In genomic region chr1:150813028-150813707, GRCh38 we compare ENCODE assay signal across 8 cellular contexts. TPM values are rescaled to one million over a fixed set of nuclear protein-coding genes. Genes with fewer than 3 reads are reported as not detected.
DNase-seq lines count a peak whose midpoint lies in the region; ATAC-seq, FAIRE-seq and TF ChIP-seq lines count a peak whose summit lies in the region.

No MANE protein-coding gene starts in this region.

- peaks cover 54% of the 10 kb centered on the region for H3K36me3 ChIP-seq in GM23248 (ENCODE audit: low read depth)
- peaks cover 58% of the 10 kb centered on the region for H3K36me3 ChIP-seq in K562 (ENCODE audit: control insufficient read depth, insufficient read depth, low read length)
- peaks cover 28 to 57% of the 10 kb centered on the region in 2 donors for H3K36me3 ChIP-seq in kidney (ENCODE audit: control insufficient read depth in 1 of 2, insufficient read depth in 2 of 2, low read length in 2 of 2)
- peaks cover 79% of the 10 kb centered on the region for H3K36me3 ChIP-seq in suprapubic skin
- H3K36me3 ChIP-seq in effector memory CD4-positive, alpha-beta T cell (ENCODE audit: control insufficient read depth, insufficient read depth, low read length), result peaks cover 55% of the 10 kb centered on the region

- in situ Hi-C loops in GM23248 (cut with MboI), result loop anchor here (10.0 kb wide), 1 partner anchor 248 kb away; no protein-coding TSS in a partner anchor
- in situ Hi-C loops in K562 (cut with MboI), result no loop called here

- POLR2A ChIA-PET in K562 (lab: Yijun Ruan, JAX), result interaction anchor here (0.6 to 2.0 kb wide), 7 partner anchors 9 to 252 kb away, joined by 3 to 10 read pairs (median 4); partner anchors contain the start of genes GOLPH3L and MCL1

- DNase-seq in GM23248, result peak; percentile 85
- peak; percentile 79 to 95 for DNase-seq in NCI-H526 (lab: John Stamatoyannopoulos, UW)
- DNase-seq in K562 (ENCODE audit: extremely low read depth in 1 of 4, low spot score in 3 of 4), result peak; percentile 37 to 78 (median 57)
- no peak for DNase-seq in kidney
- DNase-seq in suprapubic skin (ENCODE audit: low spot score in 2 of 2), result peak; percentile 77 to 83
- no peak for DNase-seq in central memory CD4-positive, alpha-beta T cell
- no peak for DNase-seq in effector memory CD4-positive, alpha-beta T cell

- no peak overlapping the region for H2AFZ ChIP-seq in GM23248
- no peak overlapping the region for H2AFZ ChIP-seq in K562 (ENCODE audit: low read depth, low read length)

- H3K4me3 ChIP-seq in GM23248 (no peak overlapping the region), K562 (no peak overlapping the region), kidney (ENCODE audit: low read length in 2 of 2) (no peak overlapping the region), suprapubic skin (no peak overlapping the region)
- no peak overlapping the region for H3K4me3 ChIP-seq in effector memory CD4-positive, alpha-beta T cell (ENCODE audit: insufficient read depth, low read depth, low read length, poor library complexity, severe bottlenecking)

- H3K27me3 ChIP-seq in GM23248 (replicated peaks; ENCODE audit: insufficient read depth), result no peaks in the 10 kb centered on the region
- no peaks in the 10 kb centered on the region for H3K27me3 ChIP-seq in K562 (ENCODE audit: control insufficient read depth in 2 of 2, insufficient read depth in 2 of 2, low read length in 2 of 2)
- H3K27me3 ChIP-seq in suprapubic skin, result no peaks in the 10 kb centered on the region
- no peaks in the 10 kb centered on the region for H3K27me3 ChIP-seq in effector memory CD4-positive, alpha-beta T cell (replicated peaks; ENCODE audit: control insufficient read depth, insufficient read depth, low read length, poor library complexity, severe bottlenecking)

- peak; percentile 93 for FAIRE-seq in K562 (lab: Jason Lieb, UNC)
- FAIRE-seq in kidney (lab: Jason Lieb, UNC), result no peak

- H4K20me1 ChIP-seq in GM23248 (ENCODE audit: insufficient read depth) (no peaks in the 10 kb centered on the region), K562 (replicated peaks; ENCODE audit: control insufficient read depth, insufficient read depth, low read length) (no peaks in the 10 kb centered on the region)

- no peak overlapping the region for H3K9ac ChIP-seq in GM23248
- H3K9ac ChIP-seq in K562 (ENCODE audit: insufficient read depth in 1 of 2, low read depth in 2 of 2, low read length in 2 of 2), result no peak overlapping the region
- H3K9ac ChIP-seq in kidney (ENCODE audit: low read length in 2 of 2), result no peak overlapping the region

- TF ChIP-seq EP300 in K562 (IDR thresholded peaks at IDR 0.05; ENCODE audit: low read length), result no peak
- TF ChIP-seq EP300 in suprapubic skin (IDR thresholded peaks at IDR 0.05), result no peak

- intact Hi-C loops in K562 (cut with micrococcal nuclease), result loop anchor here (1.0 to 10.0 kb wide), 5 partner anchors 196 to 558 kb away; partner anchors contain the start of genes CA14 and MCL1
- intact Hi-C loops in kidney (cut with DNase I), result no loop called here

- TF ChIP-seq RAD21 in K562 (CRISPR knock-in tag; conservative IDR thresholded peaks at IDR 0.05 in 1 of 2, IDR thresholded peaks at IDR 0.05 in 1 of 2), result peak; percentile 85 to 95

- ATAC-seq in K562, result peak; percentile 98

- H3K27ac ChIP-seq in C4-2B, result no peak overlapping the region
- no peak overlapping the region for H3K27ac ChIP-seq in GM23248
- H3K27ac ChIP-seq in K562 (ENCODE audit: extremely low read depth, low read depth, low read length), result no peak overlapping the region
- no peak overlapping the region for H3K27ac ChIP-seq in kidney (ENCODE audit: low read depth in 2 of 2, low read length in 2 of 2)
- no peak overlapping the region for H3K27ac ChIP-seq in suprapubic skin
- H3K27ac ChIP-seq in effector memory CD4-positive, alpha-beta T cell (ENCODE audit: insufficient read depth, low read length, poor library complexity, severe bottlenecking), result no peak overlapping the region

- TF ChIP-seq POLR2A in K562 (conservative IDR thresholded peaks at IDR 0.05) (no peak), suprapubic skin (IDR thresholded peaks at IDR 0.05) (no peak)

- H3K4me2 ChIP-seq in GM23248 (ENCODE audit: unreplicated experiment) (no peak overlapping the region), K562 (ENCODE audit: insufficient read depth, low read length) (no peak overlapping the region)

- no peaks in the 10 kb centered on the region for H3K9me3 ChIP-seq in GM23248 (ENCODE audit: low read depth)
- no peaks in the 10 kb centered on the region for H3K9me3 ChIP-seq in K562 (replicated peaks; ENCODE audit: control insufficient read depth, insufficient read depth, low read depth, low read length)
- H3K9me3 ChIP-seq in kidney (ENCODE audit: control insufficient read depth in 1 of 2, low read length in 2 of 2), result no peaks in the 10 kb centered on the region
- H3K9me3 ChIP-seq in suprapubic skin, result no peaks in the 10 kb centered on the region
- no peaks in the 10 kb centered on the region for H3K9me3 ChIP-seq in effector memory CD4-positive, alpha-beta T cell (ENCODE audit: control insufficient read depth, low read length)

- H3F3A ChIP-seq in GM23248 (ENCODE audit: insufficient read depth), result peaks cover 34% of the 10 kb centered on the region

- H3K9me1 ChIP-seq in K562 (ENCODE audit: control insufficient read depth, insufficient read depth, low read length), result no peaks in the 10 kb centered on the region

- TF ChIP-seq CTCF in C4-2B (conservative IDR thresholded peaks at IDR 0.05) (peak; percentile 95), K562 (IDR thresholded peaks at IDR 0.05 in 2 of 3, conservative IDR thresholded peaks at IDR 0.05 in 1 of 3; ENCODE audit: insufficient read depth in 2 of 3, low read depth in 1 of 3, low read length in 3 of 3) (peak; percentile 86 to 92 (median 90)), kidney (IDR thresholded peaks at IDR 0.05; ENCODE audit: borderline replicate concordance, extremely low read depth, insufficient read depth) (peak; percentile 28), suprapubic skin (IDR thresholded peaks at IDR 0.05) (peak; percentile 19 to 69)

- H3K9me2 ChIP-seq in GM23248 (ENCODE audit: insufficient read depth), result no peaks in the 10 kb centered on the region

- 42 to 45% methylated on average over 5 of the region's 5 CpGs for whole genome bisulfite sequencing in GM23248 (ENCODE audit: low coverage in 1 of 2, low lambda C conversion rate in 2 of 2, missing lambda C conversion rate in 2 of 2), 2 experiments
- 35% methylated on average over 4 of the region's 5 CpGs for WGBS in K562 (ENCODE audit: insufficient coverage, low coverage, missing lambda C conversion rate)
- 43% methylated on average over 5 of the region's 5 CpGs for WGBS in suprapubic skin

- 0 out of 2 replicates have a peak, but pooled peaks cover 7% of the 10 kb centered on the region for H3K79me2 ChIP-seq in GM23248 (ENCODE audit: insufficient read depth)
- H3K79me2 ChIP-seq in K562 (ENCODE audit: control insufficient read depth, insufficient read depth, low read length), result no peaks in the 10 kb centered on the region

- no TSS peak for BruUV-seq in K562 (replicated peaks; lab: Mats Ljungman, UMichigan)

- CTCF ChIA-PET in K562 (lab: Yijun Ruan, JAX; ENCODE audit: low intra/inter-chr PET ratio), result interaction anchor here (0.6 to 2.3 kb wide), 5 partner anchors 192 to 349 kb away, joined by 3 to 13 read pairs (median 3); no protein-coding TSS in a partner anchor

- H3K4me1 ChIP-seq in GM23248 (ENCODE audit: insufficient read depth), result peaks cover 25% of the 10 kb centered on the region
- H3K4me1 ChIP-seq in K562 (replicated peaks in 1 of 2; ENCODE audit: control insufficient read depth in 2 of 2, insufficient read depth in 2 of 2, low read length in 2 of 2), result peaks cover 0 to 8% of the 10 kb centered on the region in 2 experiments; a peak in 1 of 5 replicates
- no peaks in the 10 kb centered on the region for H3K4me1 ChIP-seq in kidney (ENCODE audit: control insufficient read depth in 1 of 2, insufficient read depth in 1 of 2, low read depth in 1 of 2, low read length in 2 of 2)
- H3K4me1 ChIP-seq in suprapubic skin, result peaks cover 4% of the 10 kb centered on the region
- H3K4me1 ChIP-seq in effector memory CD4-positive, alpha-beta T cell (ENCODE audit: control insufficient read depth, insufficient read depth, low read length, poor library complexity, severe bottlenecking), result no peaks in the 10 kb centered on the region

RNA-seq across cellular contexts. Expression of gene CTSK, which starts 5.1 kb away (rescaled TPM):
- total RNA-seq in GM23248 (2014; rRNA removed; shearing (Covaris generic)), result 90.9 and 101 TPM in 2 replicates
- polyA plus RNA-seq in GM23248 (2016; fragmentation: Nextera tagmentation; extraction: Ambion mirVana), result 81.4 and 92.1 TPM in 2 replicates
- 4.0 and 6.1 TPM in 2 replicates for total RNA-seq in K562 (2011; cell fraction: chromatin; rRNA removed; ENCODE audit: low replicate concordance)
- 2.0 and 2.1 TPM in 2 replicates for total RNA-seq in K562 (2011; cell fraction: nucleolus; rRNA removed)
- total RNA-seq in K562 (2011; cell fraction: nucleoplasm; rRNA removed), result 3.4 and 4.0 TPM in 2 replicates
- total RNA-seq in K562 (2014; rRNA removed), result 0.53 and 1.2 TPM in 2 replicates
- 0.80 and 0.91 TPM in 2 replicates for total RNA-seq in K562 (2014; rRNA removed; fragmentation: Illumina TruSeq; extraction: Trizol)
- total RNA-seq in K562 (2015; rRNA removed; fragmentation: Illumina TruSeq; extraction: Trizol), result 1.1 and 1.3 TPM in 2 replicates
- 1.0 and 1.5 TPM in 2 replicates for total RNA-seq in K562 (2021)
- polyA plus RNA-seq in K562 (2011; rRNA removed), result 2.5 and 3.9 TPM in 2 replicates
- polyA plus RNA-seq in K562 (2011; cell fraction: cytosol; rRNA removed), result 0.70 and 2.2 TPM in 2 replicates
- polyA plus RNA-seq in K562 (2011; cell fraction: nucleus; rRNA removed), result 9.9 and 15.1 TPM in 2 replicates
- polyA plus RNA-seq in K562 (2012), result 1.1 and 2.8 TPM in 2 replicates
- 1.2 and 1.3 TPM in 2 replicates for polyA plus RNA-seq in K562 (2014; fragmentation: Illumina TruSeq; extraction: Trizol)
- polyA plus RNA-seq in K562 (2014; fragmentation: Nextera tagmentation; extraction: Ambion mirVana), result 1 to 10 TPM in 1 of 2 experiments, under 1 TPM in 1; 0.84 to 1.3 TPM
- 1.0 and 1.6 TPM in 2 replicates for polyA plus RNA-seq in K562 (2014; rRNA removed)
- polyA minus RNA-seq in K562 (2011; rRNA and poly(A)+ RNA removed), result 0.96 and 1.1 TPM in 2 replicates
- polyA minus RNA-seq in K562 (2011; cell fraction: cytosol; rRNA and poly(A)+ RNA removed), result not detected in 2 replicates
- polyA minus RNA-seq in K562 (2011; cell fraction: nucleus; rRNA and poly(A)+ RNA removed), result 0.81 and 1.6 TPM in 2 replicates
- total RNA-seq in kidney, result 16.8 TPM
- polyA plus RNA-seq in kidney (ENCODE audit: insufficient read depth, low read depth, low replicate concordance), result 11.6 TPM
- total RNA-seq in suprapubic skin, result 10 to 100 TPM; 46.3 to 98.0 (median 64.2) TPM

RNA-seq across cellular contexts. Expression of gene CTSS, which starts 47.6 kb away (rescaled TPM):
- total RNA-seq in GM23248 (2014; rRNA removed; shearing (Covaris generic)), result 0.38 and 2.5 TPM in 2 replicates
- polyA plus RNA-seq in GM23248 (2016; fragmentation: Nextera tagmentation; extraction: Ambion mirVana), result 0.23 and 1.0 TPM in 2 replicates
- 5.0 and 8.1 TPM in 2 replicates for total RNA-seq in K562 (2011; cell fraction: chromatin; rRNA removed; ENCODE audit: low replicate concordance)
- total RNA-seq in K562 (2011; cell fraction: nucleolus; rRNA removed), result 5.3 and 6.3 TPM in 2 replicates
- 3.4 and 10.4 TPM in 2 replicates for total RNA-seq in K562 (2011; cell fraction: nucleoplasm; rRNA removed)
- 9.1 TPM in 2 replicates for total RNA-seq in K562 (2014; rRNA removed)
- total RNA-seq in K562 (2014; rRNA removed; fragmentation: Illumina TruSeq; extraction: Trizol), result 16.8 and 17.7 TPM in 2 replicates
- 24.9 and 25.8 TPM in 2 replicates for total RNA-seq in K562 (2015; rRNA removed; fragmentation: Illumina TruSeq; extraction: Trizol)
- 10.2 and 10.3 TPM in 2 replicates for total RNA-seq in K562 (2021)
- polyA plus RNA-seq in K562 (2011; rRNA removed), result 12.5 and 31.4 TPM in 2 replicates
- polyA plus RNA-seq in K562 (2011; cell fraction: cytosol; rRNA removed), result 1.5 and 17.3 TPM in 2 replicates
- 0.84 and 4.7 TPM in 2 replicates for polyA plus RNA-seq in K562 (2011; cell fraction: nucleus; rRNA removed)
- 13.6 and 43.2 TPM in 2 replicates for polyA plus RNA-seq in K562 (2012)
- 9.0 and 11.2 TPM in 2 replicates for polyA plus RNA-seq in K562 (2014; fragmentation: Illumina TruSeq; extraction: Trizol)
- polyA plus RNA-seq in K562 (2014; fragmentation: Nextera tagmentation; extraction: Ambion mirVana), result 10 to 100 TPM in 1 of 2 experiments, 1 to 10 TPM in 1; 8.6 to 11.6 TPM
- 10.3 and 13.3 TPM in 2 replicates for polyA plus RNA-seq in K562 (2014; rRNA removed)
- polyA minus RNA-seq in K562 (2011; rRNA and poly(A)+ RNA removed), result 13.4 and 52.0 TPM in 2 replicates
- 5.1 and 12.9 TPM in 2 replicates for polyA minus RNA-seq in K562 (2011; cell fraction: cytosol; rRNA and poly(A)+ RNA removed)
- 0.54 and 5.8 TPM in 2 replicates for polyA minus RNA-seq in K562 (2011; cell fraction: nucleus; rRNA and poly(A)+ RNA removed)
- 109 TPM for total RNA-seq in kidney
- polyA plus RNA-seq in kidney (ENCODE audit: insufficient read depth, low read depth, low replicate concordance), result 5.3 TPM
- 10 to 100 TPM in 3 of 4 donors, 1 to 10 TPM in 1; 6.7 to 21.7 (median 15.5) TPM for total RNA-seq in suprapubic skin

Comparison
In these comparisons a context has a peak if more than half of its experiments do, and no peak if none do; other contexts are left out.
1. CTCF ChIP-seq: peak in every context shown above with its lines; median percentile 95 in C4-2B; 90 in K562; 44 in suprapubic skin; 28 in kidney.
2. DNase-seq: peak in GM23248 (single experiment), NCI-H526 (2 of 2), K562 (4 of 4) and suprapubic skin (2 of 2); none in kidney (single experiment), central memory CD4-positive, alpha-beta T cell (single experiment) and effector memory CD4-positive, alpha-beta T cell (0 of 3).